In genomic region chr1:3785458-3786157, GRCh38 we compare ENCODE assay signal across 1 cellular context.
TF ChIP-seq lines count a peak whose summit lies in the region.

No MANE protein-coding gene starts in this region.

TF ChIP-seq in IMR-90, 13 proteins besides CTCF, POLR2A, EP300 and RAD21:
- TF ChIP-seq MXI1 (IDR thresholded peaks at IDR 0.05; ENCODE audit: borderline replicate concordance, low read depth, low read length) (no peak), NFE2L2 (IDR thresholded peaks at IDR 0.05; ENCODE audit: low read depth, low read length) (no peak), FOS (IDR thresholded peaks at IDR 0.05; ENCODE audit: low read depth, low read length) (no peak), ELK1 (IDR thresholded peaks at IDR 0.05; ENCODE audit: borderline replicate concordance, low read depth, low read length) (no peak), RFX5 (IDR thresholded peaks at IDR 0.05; ENCODE audit: low read depth, low read length) (no peak), MAZ (IDR thresholded peaks at IDR 0.05; ENCODE audit: borderline replicate concordance, low read depth, low read length) (no peak), BHLHE40 (IDR thresholded peaks at IDR 0.05; ENCODE audit: low read depth, low read length) (no peak), CHD1 (IDR thresholded peaks at IDR 0.05; ENCODE audit: low read depth, low read length) (no peak)
